Comparison of ENCODE assay signal across 32 cellular contexts in genomic region chr3:18790384-18790783, GRCh38.
"Had no signal": no experiment of that assay in that cellular context is flagged by ENCODE, and none has a peak within 500 bp of the region (broad histone marks: within the 10 kb centered on the region; RNA-seq: fewer than 3 reads in every experiment).

No MANE protein-coding gene starts in this region.

- H3K36me3 Mint-ChIP-seq: activated CD4-positive, alpha-beta memory T cell treated with anti-CD3 and anti-CD28 coated beads for 36 hours; activated naive CD8-positive, alpha-beta T cell treated with anti-CD3 and anti-CD28 coated beads, Interleukin-2, amount 10 ng/mL, durations not matched to agents 7 days and 5 days; brain; T-cell had no signal

- H3K9me3 Mint-ChIP-seq: activated B cell treated with CpG ODN at 0.5 μM for 24 hours; activated CD4-positive, alpha-beta memory T cell treated with anti-CD3 and anti-CD28 coated beads for 36 hours; activated naive CD4-positive, alpha-beta T cell treated with anti-CD3 and anti-CD28 coated beads for 36 hours; activated naive CD8-positive, alpha-beta T cell treated with anti-CD3 and anti-CD28 coated beads, Interleukin-2, amount 10 ng/mL, durations not matched to agents 7 days and 5 days; brain; nephron progenitor cell; T-helper 2 cell treated with Interferon-gamma antibody and Interleukin-4, amounts not matched to agents 5 μg/mL and 100 μg/mL, for 36 hours had no signal

- ATAC-seq: gastrocnemius medialis, left lung, lower lobe of right lung, sciatic nerve, upper lobe of right lung had no signal

- H3K27ac Mint-ChIP-seq: activated B cell treated with CpG ODN at 0.5 μM for 24 hours; activated CD4-positive, alpha-beta memory T cell treated with anti-CD3 and anti-CD28 coated beads for 36 hours; activated naive CD4-positive, alpha-beta T cell treated with anti-CD3 and anti-CD28 coated beads for 36 hours; activated naive CD8-positive, alpha-beta T cell treated with anti-CD3 and anti-CD28 coated beads, Interleukin-2, amount 10 ng/mL, durations not matched to agents 7 days and 5 days; activated T-cell treated with anti-CD3 and anti-CD28 coated beads, Interleukin-2, amount 50 U/mL, for 72 hours; brain; nephron progenitor cell; progenitor cell of endocrine pancreas; T-cell; T-helper 2 cell treated with Interferon-gamma antibody and Interleukin-4, amounts not matched to agents 5 μg/mL and 100 μg/mL, for 36 hours had no signal

- H3K4me3 ChIP-seq: ascending aorta, cardiac muscle cell, coronary artery, gastrocnemius medialis, left lung, lower lobe of right lung, ovary, skin epidermis, stomach, tibial artery, upper lobe of right lung had no signal

- H3K4me3 Mint-ChIP-seq: activated B cell treated with CpG ODN at 0.5 μM for 24 hours; activated CD4-positive, alpha-beta memory T cell treated with anti-CD3 and anti-CD28 coated beads for 36 hours; activated naive CD4-positive, alpha-beta T cell treated with anti-CD3 and anti-CD28 coated beads for 36 hours; activated naive CD8-positive, alpha-beta T cell treated with anti-CD3 and anti-CD28 coated beads, Interleukin-2, amount 10 ng/mL, durations not matched to agents 7 days and 5 days; activated T-cell treated with anti-CD3 and anti-CD28 coated beads, Interleukin-2, amount 50 U/mL, for 72 hours; brain; nephron progenitor cell; T-helper 2 cell treated with Interferon-gamma antibody and Interleukin-4, amounts not matched to agents 5 μg/mL and 100 μg/mL, for 36 hours had no signal

- H3K4me1 Mint-ChIP-seq: activated B cell treated with CpG ODN at 0.5 μM for 24 hours, brain, nephron progenitor cell had no signal

- H3K27me3 ChIP-seq: ascending aorta, cardiac muscle cell, dorsolateral prefrontal cortex, gastrocnemius medialis, left lung, ovary, stomach, tibial artery, upper lobe of right lung had no signal

- DNase-seq: activated B cell treated with CpG ODN at 0.5 μM for 24 hours; activated CD4-positive, alpha-beta memory T cell treated with anti-CD3 and anti-CD28 coated beads for 36 hours; activated CD4-positive, alpha-beta T cell treated with anti-CD3 and anti-CD28 coated beads for 4 hours; activated effector memory CD4-positive, alpha-beta T cell treated with Interleukin-2 at 50 U/mL for 16 hours; activated naive CD4-positive, alpha-beta T cell treated with anti-CD3 and anti-CD28 coated beads for 36 hours; activated naive CD8-positive, alpha-beta T cell treated with anti-CD3 and anti-CD28 coated beads, Interleukin-2, amount 10 ng/mL, durations not matched to agents 7 days and 5 days; activated T-cell treated with anti-CD3 and anti-CD28 coated beads for 4 hours; activated T-cell treated with anti-CD3 and anti-CD28 coated beads, Interleukin-2, amount 50 U/mL, for 72 hours; dorsolateral prefrontal cortex; effector memory CD4-positive, alpha-beta T cell; erythroblast; gastrocnemius medialis; glutamatergic neuron; left lung; lower lobe of right lung; mesenchymal stem cell; nephron progenitor cell; ovary; stimulated activated CD4-positive, alpha-beta T cell treated with anti-CD3 and anti-CD28 coated beads, Interleukin-12 subunit alpha, Interleukin-12 subunit beta, amount 100 ng/mL, for 4 hours; stimulated activated CD4-positive, alpha-beta T cell treated with anti-CD3 and anti-CD28 coated beads, Interleukin-4, amount 100 ng/mL, for 1 hour; stomach; T-cell; tibial artery; upper lobe of right lung had no signal

- H3K4me1 ChIP-seq: ascending aorta, gastrocnemius medialis, left lung, lower lobe of right lung, stomach, tibial artery, upper lobe of right lung had no signal

- H3K27me3 Mint-ChIP-seq: activated B cell treated with CpG ODN at 0.5 μM for 24 hours; activated CD4-positive, alpha-beta memory T cell treated with anti-CD3 and anti-CD28 coated beads for 36 hours; activated naive CD8-positive, alpha-beta T cell treated with anti-CD3 and anti-CD28 coated beads, Interleukin-2, amount 10 ng/mL, durations not matched to agents 7 days and 5 days; brain; T-cell had no signal

- H3K9me3 ChIP-seq: ascending aorta, gastrocnemius medialis, left lung, lower lobe of right lung, ovary, stomach, tibial artery, upper lobe of right lung had no signal

- H3K27ac ChIP-seq: ascending aorta, cardiac muscle cell, coronary artery, gastrocnemius medialis, left lung, lower lobe of right lung, ovary, skin epidermis, stomach, tibial artery, upper lobe of right lung had no signal

- H3K36me3 ChIP-seq: ascending aorta, cardiac muscle cell, gastrocnemius medialis, left lung, lower lobe of right lung, ovary, stomach, tibial artery, upper lobe of right lung had no signal
